Comparison of ENCODE assay signal across 19 cellular contexts in genomic region chrX:68912113-68912980, GRCh38.
DNase-seq lines count a peak whose midpoint lies in the region; ATAC-seq, FAIRE-seq and TF ChIP-seq lines count a peak whose summit lies in the region.
"Had no signal": no experiment of that assay in that cellular context is flagged by ENCODE, and none has a peak within 500 bp of the region (broad histone marks: within the 10 kb centered on the region; RNA-seq: fewer than 3 reads in every experiment).

No MANE protein-coding gene starts in this region.

- no peak overlapping the region for H3K4me2 ChIP-seq in HepG2 (ENCODE audit: low read depth, low read length)
- peak overlapping the region; percentile 68 for H3K4me2 ChIP-seq in smooth muscle cell

- H3K79me2 ChIP-seq in HepG2 (ENCODE audit: insufficient read depth, low read length): no peaks in the 10 kb centered on the region
- no peaks in the 10 kb centered on the region for H3K79me2 ChIP-seq in smooth muscle cell (ENCODE audit: low read depth)

- H3F3A ChIP-seq in smooth muscle cell (ENCODE audit: low read depth): no peaks in the 10 kb centered on the region

- H3K27me3 ChIP-seq in HUES64 (ENCODE audit: insufficient read depth, low read length) (peaks cover 9% of the 10 kb centered on the region), HepG2 (ENCODE audit: control insufficient read depth in 1 of 2, insufficient read depth in 2 of 2, low read length in 2 of 2) (0 out of 5 replicates have a peak, but pooled peaks cover 0 to 1% of the 10 kb centered on the region in 2 experiments), smooth muscle cell (ENCODE audit: low read depth) (no peaks in the 10 kb centered on the region)

- DNase-seq in coronary artery (ENCODE audit: low spot score): no peak
- no peak for DNase-seq in HepG2 (ENCODE audit: low spot score)
- peak; percentile 25 for DNase-seq in smooth muscle cell (lab: John Stamatoyannopoulos, UW; ENCODE audit: unreplicated experiment)
- DNase-seq in activated effector memory CD4-positive, alpha-beta T cell treated with Interleukin-2 at 50 U/mL for 16 hours: no peak
- no peak for DNase-seq in stimulated activated naive CD4-positive, alpha-beta T cell treated with Interleukin-2 at 50 U/mL for 16 hours (lab: John Stamatoyannopoulos, UW)
- DNase-seq in GF-D8 (lab: John Stamatoyannopoulos, UW): no peak
- DNase-seq: activated CD4-positive, CD25-positive, alpha-beta regulatory T cell; DND-41; heart left ventricle; natural killer cell; NCI-H187; NCI-H748 treated with DMSO at 0.1 percent for 48 hours; RPMI8226; small intestine had no signal

- no peak for FAIRE-seq in HepG2 (lab: Jason Lieb, UNC)
- FAIRE-seq: small intestine had no signal

- TF ChIP-seq CTCF in coronary artery (IDR thresholded peaks at IDR 0.05) (no peak), HepG2 (CRISPR knock-in tag; IDR thresholded peaks at IDR 0.05) (no peak), smooth muscle cell (IDR thresholded peaks at IDR 0.05; ENCODE audit: borderline replicate concordance, insufficient read depth, poor library complexity, severe bottlenecking) (no peak)

- no peaks in the 10 kb centered on the region for H3K36me3 ChIP-seq in HUES64 (ENCODE audit: insufficient read depth, low read length)
- no peaks in the 10 kb centered on the region for H3K36me3 ChIP-seq in HepG2 (replicated peaks in 1 of 2; ENCODE audit: control insufficient read depth in 1 of 2, insufficient read depth in 2 of 2, low read length in 2 of 2)
- no peaks in the 10 kb centered on the region for H3K36me3 ChIP-seq in smooth muscle cell (ENCODE audit: low read depth)
- H3K36me3 ChIP-seq: heart left ventricle had no signal

- TF ChIP-seq EP300 in HepG2 (IDR thresholded peaks at IDR 0.05; ENCODE audit: low read depth in 2 of 2, low read length in 2 of 2): no peak
- no peak for TF ChIP-seq EP300 in HepG2 (CRISPR knock-in tag; IDR thresholded peaks at IDR 0.05; ENCODE audit: borderline replicate concordance)

- H3K27ac ChIP-seq in HUES64 (ENCODE audit: low read depth, low read length) (peak overlapping the region; percentile 60; the same call in 1 of the 2 replicates), coronary artery (no peak overlapping the region), HepG2 (ENCODE audit: extremely low read length, insufficient read depth, low read length) (no peak overlapping the region), smooth muscle cell (ENCODE audit: low read depth) (peak overlapping the region; percentile 67)
- H3K27ac ChIP-seq: C4-2B, epithelial cell of prostate, heart left ventricle, HL-60 had no signal

- intact Hi-C loops in HepG2 (cut with micrococcal nuclease; ENCODE audit: unreplicated experiment): no loop called here

- no peak for TF ChIP-seq RAD21 in HepG2 (CRISPR knock-in tag; IDR thresholded peaks at IDR 0.05)

- 6% methylated on average over 41 of the region's 41 CpGs for WGBS in HUES64
- 57% methylated on average over 16 of the region's 41 CpGs for WGBS in HepG2 (ENCODE audit: low lambda C conversion rate)
- whole genome bisulfite sequencing in smooth muscle cell (ENCODE audit: low lambda C conversion rate): 47% methylated on average over 26 of the region's 41 CpGs

- 0 out of 2 replicates have a peak overlapping the region, but pooled peaks have one; percentile 7 for H3K9ac ChIP-seq in HUES64 (ENCODE audit: low read depth, low read length)
- no peak overlapping the region for H3K9ac ChIP-seq in HepG2 (ENCODE audit: insufficient read depth, low read depth, low read length)
- no peak overlapping the region for H3K9ac ChIP-seq in smooth muscle cell (ENCODE audit: low read depth)

- H2AFZ ChIP-seq in HepG2 (ENCODE audit: low read length) (no peak overlapping the region), smooth muscle cell (ENCODE audit: low read depth) (peak overlapping the region; percentile 20)

- no peak for TF ChIP-seq POLR2A in HepG2 (IDR thresholded peaks at IDR 0.05; ENCODE audit: insufficient read depth in 1 of 2, low read depth in 2 of 2, low read length in 2 of 2)

- H3K9me3 ChIP-seq in HUES64 (ENCODE audit: insufficient read depth, low read depth, low read length): no peaks in the 10 kb centered on the region
- H3K9me3 ChIP-seq in HepG2 (ENCODE audit: low read length): no peaks in the 10 kb centered on the region
- H3K9me3 ChIP-seq in smooth muscle cell (replicated peaks; ENCODE audit: low read depth): no peaks in the 10 kb centered on the region
- H3K9me3 ChIP-seq: heart left ventricle had no signal

- CTCF ChIA-PET in HepG2 (lab: Yijun Ruan, JAX; ENCODE audit: low intra/inter-chr PET ratio, low total read pairs): no interaction called here

- peaks cover 23% of the 10 kb centered on the region for H3K4me1 ChIP-seq in HUES64 (ENCODE audit: insufficient read depth, low read length)
- H3K4me1 ChIP-seq in HepG2 (ENCODE audit: insufficient read depth, low read length): no peaks in the 10 kb centered on the region
- peaks cover 17% of the 10 kb centered on the region for H3K4me1 ChIP-seq in smooth muscle cell (ENCODE audit: low read depth)

- POLR2A ChIA-PET in HepG2 (lab: Yijun Ruan, JAX): no interaction called here

- peak overlapping the region; percentile 35 for H3K4me3 ChIP-seq in HUES64 (ENCODE audit: low read length)
- peak overlapping the region; percentile 15 for H3K4me3 ChIP-seq in coronary artery
- no peak overlapping the region for H3K4me3 ChIP-seq in HepG2 (replicated peaks in 1 of 3; ENCODE audit: insufficient read depth in 1 of 3, low read depth in 2 of 3, low read length in 3 of 3)
- H3K4me3 ChIP-seq in smooth muscle cell: no peak overlapping the region
- H3K4me3 ChIP-seq: heart left ventricle had no signal

- in situ Hi-C loops in HepG2 (cut with HindIII; ENCODE audit: extremely low pct_ligation_motif_present, low pct_unique_long_range_greater_than_20kb): no loop called here

- no TSS peak for BruUV-seq in HepG2 (replicated peaks; lab: Mats Ljungman, UMichigan)

- ATAC-seq in HepG2: no peak; the same call in 2 of the 3 replicates
- ATAC-seq in HG02970 (IDR thresholded peaks at IDR 0.05; ENCODE audit: low FRiP score, unreplicated experiment): no peak
- ATAC-seq: natural killer cell had no signal

- H4K20me1 ChIP-seq in HepG2 (ENCODE audit: insufficient read depth, low read length) (no peaks in the 10 kb centered on the region), smooth muscle cell (ENCODE audit: low read depth) (no peaks in the 10 kb centered on the region)

TF ChIP-seq in HepG2, 621 proteins besides CTCF, POLR2A, EP300 and RAD21:
- no peak for TF ChIP-seq SNRNP70 (IDR thresholded peaks at IDR 0.05; ENCODE audit: low read depth, low read length)
- TF ChIP-seq RAD51 (IDR thresholded peaks at IDR 0.05; ENCODE audit: borderline replicate concordance): no peak
- TF ChIP-seq MAFK (conservative IDR thresholded peaks at IDR 0.05 in 1 of 2, IDR thresholded peaks at IDR 0.05 in 1 of 2; ENCODE audit: low read length in 2 of 2): peak; percentile 3 to 10; a peak in 1 of 4 replicates
- TF ChIP-seq GMEB2 (CRISPR knock-in tag; IDR thresholded peaks at IDR 0.05; ENCODE audit: low read depth): no peak
- TF ChIP-seq TFE3 (CRISPR knock-in tag; IDR thresholded peaks at IDR 0.05): no peak
- no peak for TF ChIP-seq ZNF781 (CRISPR knock-in tag; IDR thresholded peaks at IDR 0.05; ENCODE audit: borderline replicate concordance, not compliant biosample characterization)
- no peak for TF ChIP-seq NR2F6 (IDR thresholded peaks at IDR 0.05)
- TF ChIP-seq NR2F6 (CRISPR knock-in tag; IDR thresholded peaks at IDR 0.05): no peak
TF ChIP-seq in HepG2: peak in this region for 1.

Comparison
In these comparisons a context has a peak if more than half of its experiments do, and no peak if none do; other contexts are left out.
1. H3K27ac ChIP-seq: peak in HUES64 (single experiment) and smooth muscle cell (single experiment); none in coronary artery (0 of 2) and HepG2 (single experiment).
2. H3K4me3 ChIP-seq: peak in HUES64 (single experiment) and coronary artery (single experiment); none in HepG2 (0 of 3) and smooth muscle cell (single experiment).